ENCODE assay signal across 11 cellular contexts in genomic region chr2:189662674-189663226, GRCh38. TPM values are rescaled to one million over a fixed set of nuclear protein-coding genes. Genes with fewer than 3 reads are reported as not detected.
DNase-seq lines count a peak whose midpoint lies in the region; TF ChIP-seq lines count a peak whose summit lies in the region.
"Had no signal": no experiment of that assay in that cellular context is flagged by ENCODE, and none has a peak within 500 bp of the region (broad histone marks: within the 10 kb centered on the region; RNA-seq: fewer than 3 reads in every experiment).

No MANE protein-coding gene starts in this region.

- DNase-seq in BE2C: no peak
- DNase-seq in HFF-Myc (ENCODE audit: extremely low read depth, low read depth): no peak
- no peak for DNase-seq in dorsolateral prefrontal cortex
- no peak for DNase-seq in neural progenitor cell (ENCODE audit: low spot score)
- no peak for DNase-seq in HK-2 (ENCODE audit: unreplicated experiment)
- DNase-seq in activated gamma-delta T cell (lab: John Stamatoyannopoulos, UW): no peak
- DNase-seq in SW 1271 (lab: John Stamatoyannopoulos, UW): no peak
- no peak for DNase-seq in activated CD4-positive, alpha-beta memory T cell treated with anti-CD3 and anti-CD28 coated beads for 36 hours
- DNase-seq: activated CD8-positive, alpha-beta memory T cell treated with anti-CD3 and anti-CD28 coated beads, Interleukin-2, amount 50 U/mL, for 4 hours; SHP77 had no signal

- no peaks in the 10 kb centered on the region for H3K27me3 Mint-ChIP-seq in neural progenitor cell (ENCODE audit: insufficient read depth, low read depth)
- no peaks in the 10 kb centered on the region for H3K27me3 Mint-ChIP-seq in activated CD4-positive, alpha-beta memory T cell treated with anti-CD3 and anti-CD28 coated beads for 36 hours

- H3K79me2 ChIP-seq in neural progenitor cell (ENCODE audit: low read depth): peaks cover 43% of the 10 kb centered on the region

- no peak overlapping the region for H3K4me3 Mint-ChIP-seq in neural progenitor cell
- no peak overlapping the region for H3K4me3 Mint-ChIP-seq in activated CD4-positive, alpha-beta memory T cell treated with anti-CD3 and anti-CD28 coated beads for 36 hours

- no peak overlapping the region for H3K9ac ChIP-seq in neural progenitor cell

- H3K36me3 Mint-ChIP-seq in neural progenitor cell: peaks cover 12% of the 10 kb centered on the region
- peaks cover 21% of the 10 kb centered on the region for H3K36me3 Mint-ChIP-seq in activated CD4-positive, alpha-beta memory T cell treated with anti-CD3 and anti-CD28 coated beads for 36 hours

- H3K27ac ChIP-seq in dorsolateral prefrontal cortex (peak overlapping the region in 3 of 59 donors; percentile 33 to 95 (median 93)), neural progenitor cell (no peak overlapping the region)

- H3K4me1 Mint-ChIP-seq in neural progenitor cell: peaks cover 7% of the 10 kb centered on the region
- H3K4me1 Mint-ChIP-seq in activated CD4-positive, alpha-beta memory T cell treated with anti-CD3 and anti-CD28 coated beads for 36 hours (ENCODE audit: low read depth): peaks cover 47% of the 10 kb centered on the region

- H3F3A ChIP-seq in neural progenitor cell (ENCODE audit: low read depth): no peaks in the 10 kb centered on the region

- no peaks in the 10 kb centered on the region for H3K27me3 ChIP-seq in BE2C
- no peaks in the 10 kb centered on the region for H3K27me3 ChIP-seq in dorsolateral prefrontal cortex
- H3K27me3 ChIP-seq in neural progenitor cell: no peaks in the 10 kb centered on the region

- peak overlapping the region; percentile 94 for H3K4me2 ChIP-seq in neural progenitor cell

- H3K9me3 ChIP-seq in BE2C (no peaks in the 10 kb centered on the region), neural progenitor cell (ENCODE audit: low read depth) (no peaks in the 10 kb centered on the region)

- intact Hi-C loops in dorsolateral prefrontal cortex (cut with DNase I): loop anchor here (5.0 kb wide), 1 partner anchor 35 kb away; no protein-coding TSS in a partner anchor
- intact Hi-C loops in activated CD4-positive, alpha-beta memory T cell treated with anti-CD3 and anti-CD28 coated beads for 36 hours (cut with micrococcal nuclease): loop anchor here (5.0 kb wide), 1 partner anchor 745 kb away; the partner anchor contains the start of gene MFSD6

- H3K4me3 ChIP-seq in BE2C (ENCODE audit: low read depth, low read length) (peak overlapping the region; percentile 98), HFF-Myc (replicated peaks; ENCODE audit: low read depth, low read length) (peak overlapping the region; percentile 100), dorsolateral prefrontal cortex (peak overlapping the region in 58 of 59 donors; percentile 66 to 100 (median 94)), neural progenitor cell (peak overlapping the region; percentile 84)

- peaks cover 18% of the 10 kb centered on the region for H3K36me3 ChIP-seq in BE2C
- H3K36me3 ChIP-seq in neural progenitor cell: no peaks in the 10 kb centered on the region

- CTCF ChIA-PET in activated CD4-positive, alpha-beta memory T cell treated with anti-CD3 and anti-CD28 coated beads for 36 hours (lab: Charles Lee): interaction anchor here (0.9 to 9.2 kb wide), 8 partner anchors 11 to 100 kb away, joined by 3 to 111 read pairs (median 8); partner anchors contain the start of genes ANKAR, OSGEPL1 and SLC40A1

- no peaks in the 10 kb centered on the region for H3K9me3 Mint-ChIP-seq in neural progenitor cell
- no peaks in the 10 kb centered on the region for H3K9me3 Mint-ChIP-seq in activated CD4-positive, alpha-beta memory T cell treated with anti-CD3 and anti-CD28 coated beads for 36 hours
- H3K9me3 Mint-ChIP-seq: nephron had no signal

- POLR2A ChIA-PET in activated CD4-positive, alpha-beta memory T cell treated with anti-CD3 and anti-CD28 coated beads for 36 hours (lab: Charles Lee): interaction anchor here (1.4 to 2.5 kb wide), 4 partner anchors 12 to 121 kb away, joined by 6 to 16 read pairs (median 8); partner anchors contain the start of genes ANKAR, ORMDL1, OSGEPL1 and PMS1

- no peak overlapping the region for H2AFZ ChIP-seq in neural progenitor cell (replicated peaks)

- no peaks in the 10 kb centered on the region for H3K4me1 ChIP-seq in BE2C
- H3K4me1 ChIP-seq in neural progenitor cell: peaks cover 6% of the 10 kb centered on the region

- TF ChIP-seq CTCF in BE2C (IDR thresholded peaks at IDR 0.05; ENCODE audit: low read depth, low read length) (no peak), HFF-Myc (IDR thresholded peaks at IDR 0.05; ENCODE audit: low read depth, low read length, missing control alignments) (no peak), dorsolateral prefrontal cortex (IDR thresholded peaks at IDR 0.05 in 54 of 56, conservative IDR thresholded peaks at IDR 0.05 in 2 of 56; ENCODE audit: low read depth in 1 of 56, partially characterized antibody in 56 of 56) (no peak), neural progenitor cell (IDR thresholded peaks at IDR 0.05) (no peak)

- no peak overlapping the region for H3K27ac Mint-ChIP-seq in neural progenitor cell
- H3K27ac Mint-ChIP-seq in activated CD4-positive, alpha-beta memory T cell treated with anti-CD3 and anti-CD28 coated beads for 36 hours: no peak overlapping the region

- H4K20me1 ChIP-seq in neural progenitor cell (ENCODE audit: low read depth): peaks cover 3% of the 10 kb centered on the region

RNA-seq across cellular contexts. Expression of gene ASNSD1, which starts 1.5 kb away (rescaled TPM):
- polyA plus RNA-seq in BE2C (2012; ENCODE audit: insufficient read depth, insufficient read length, low read depth): 82.4 TPM
- 10 to 100 TPM; 22.6 to 60.0 (median 42.1) TPM for total RNA-seq in dorsolateral prefrontal cortex
- 61.3 and 100 TPM in 2 replicates for total RNA-seq in neural progenitor cell (ENCODE audit: low replicate concordance)
- total RNA-seq in activated CD4-positive, alpha-beta memory T cell treated with anti-CD3 and anti-CD28 coated beads for 36 hours: 10 to 100 TPM; 44.5 to 47.0 TPM

RNA-seq across cellular contexts. Expression of gene ANKAR, which starts 11.7 kb away (rescaled TPM):
- 1.1 TPM for polyA plus RNA-seq in BE2C (2012; ENCODE audit: insufficient read depth, insufficient read length, low read depth)
- total RNA-seq in dorsolateral prefrontal cortex (10 to 100 TPM; 10.6 to 36.5 (median 18.1) TPM), neural progenitor cell (ENCODE audit: low replicate concordance) (5.0 and 12.0 TPM in 2 replicates)
- total RNA-seq in activated CD4-positive, alpha-beta memory T cell treated with anti-CD3 and anti-CD28 coated beads for 36 hours: 1 to 10 TPM; 3.4 to 4.2 TPM
